ENCODE assay signal across 8 cellular contexts in genomic region chr2:96146881-96147592, GRCh38. TPM values are rescaled to one million over a fixed set of nuclear protein-coding genes. Genes with fewer than 3 reads are reported as not detected.
DNase-seq lines count a peak whose midpoint lies in the region; FAIRE-seq and TF ChIP-seq lines count a peak whose summit lies in the region.

No MANE protein-coding gene starts in this region.

- H3K27me3 ChIP-seq in breast epithelium = no peaks in the 10 kb centered on the region

- H3K36me3 ChIP-seq in breast epithelium = no peaks in the 10 kb centered on the region

- peak; percentile 47 for DNase-seq in EL
- peak; percentile 58 for DNase-seq in NCI-H69 (lab: John Stamatoyannopoulos, UW)
- DNase-seq in breast epithelium (ENCODE audit: low spot score in 2 of 2) = peak in 1 of 2 donors; percentile 48
- peak; percentile 35 for DNase-seq in retinal pigment epithelial cell (ENCODE audit: low read depth)
- DNase-seq in NAMALWA (ENCODE audit: low spot score) = no peak
- no peak for DNase-seq in frontal cortex (ENCODE audit: low spot score in 2 of 2)
- no peak for DNase-seq in occipital lobe (lab: John Stamatoyannopoulos, UW)
- DNase-seq in NCI-H1930 (lab: John Stamatoyannopoulos, UW) = no peak

- TF ChIP-seq CTCF in breast epithelium (IDR thresholded peaks at IDR 0.05) = no peak
- no peak for TF ChIP-seq CTCF in retinal pigment epithelial cell (conservative IDR thresholded peaks at IDR 0.05; ENCODE audit: low read depth, low read length)

- H3K27ac ChIP-seq in breast epithelium = peak overlapping the region; percentile 88 to 89

- H3K9me3 ChIP-seq in breast epithelium = no peaks in the 10 kb centered on the region

- H3K4me1 ChIP-seq in breast epithelium = peaks cover 11 to 22% of the 10 kb centered on the region in 2 donors

- no peak for TF ChIP-seq POLR2A in breast epithelium (IDR thresholded peaks at IDR 0.05)

- H3K4me3 ChIP-seq in breast epithelium = peak overlapping the region in 1 of 3 donors; percentile 95
- no peak overlapping the region for H3K4me3 ChIP-seq in retinal pigment epithelial cell (ENCODE audit: low read length)

- intact Hi-C loops in breast epithelium (cut with DNase I; ENCODE audit: low total_unique reads) = no loop called here

- FAIRE-seq in frontal cortex (lab: Jason Lieb, UNC) = no peak

RNA-seq across cellular contexts. Expression of gene DUSP2, which starts 1.8 kb away (rescaled TPM):
- 10 to 100 TPM in 2 of 3 donors, 1 to 10 TPM in 1; 1.9 to 57.5 (median 12.8) TPM for total RNA-seq in breast epithelium
- 4.5 TPM for total RNA-seq in frontal cortex
- total RNA-seq in occipital lobe = 7.3 TPM

RNA-seq across cellular contexts. Expression of gene ASTL, which starts 8.7 kb away (rescaled TPM):
- total RNA-seq in breast epithelium = under 1 TPM in 1 of 3 donors, not detected in 2; 0.32 TPM
- not detected for total RNA-seq in frontal cortex
- not detected for total RNA-seq in occipital lobe

RNA-seq across cellular contexts. Expression of gene ADRA2B, which starts 30.7 kb away (rescaled TPM):
- total RNA-seq in breast epithelium = 1 to 10 TPM; 1.3 to 1.6 (median 1.4) TPM
- total RNA-seq in frontal cortex = under 0.01 TPM
- total RNA-seq in occipital lobe = not detected

Comparison
In these comparisons a context has a peak if more than half of its experiments do, and no peak if none do; other contexts are left out.
1. DNase-seq: peak in EL (single experiment), NCI-H69 (single experiment) and retinal pigment epithelial cell (single experiment); none in NAMALWA (single experiment), frontal cortex (0 of 2), occipital lobe (single experiment) and NCI-H1930 (0 of 2).